In the genomic region with DNA sequence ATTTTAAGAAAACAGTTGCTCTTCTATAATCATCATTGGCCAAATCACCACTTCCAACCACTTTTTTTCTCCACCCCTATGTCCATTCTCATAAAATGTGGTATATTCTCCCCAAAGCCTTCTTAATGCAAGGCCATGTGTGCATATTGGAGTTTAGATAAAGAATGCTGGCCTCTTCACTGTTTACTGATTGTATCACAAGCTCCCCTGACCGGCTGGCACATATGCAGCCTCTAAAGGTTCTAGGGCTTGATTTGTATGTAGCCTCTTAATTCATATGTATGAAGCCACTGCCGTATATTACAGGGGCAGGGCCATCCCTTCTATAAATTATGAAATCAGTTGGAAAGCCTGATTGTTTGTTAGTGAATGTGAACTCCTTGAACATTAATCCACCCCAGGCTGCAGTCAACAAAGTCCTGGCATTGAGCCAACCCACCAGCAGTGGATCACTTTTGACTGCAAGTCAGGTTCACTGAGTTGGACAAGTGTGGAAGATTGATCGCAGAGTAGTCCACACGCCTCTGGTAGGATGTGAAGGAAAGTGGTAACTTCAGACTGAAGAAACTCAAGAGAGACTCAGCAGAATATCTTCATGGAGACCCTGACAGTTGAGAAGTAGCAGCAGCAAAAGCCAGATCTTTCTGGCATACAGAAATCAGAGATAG, we compare ENCODE assay signal across 14 cellular contexts.
A peak's percentile ranks its signal among the peaks of the same experiment; 100 is the strongest.
DNase-seq lines count a peak whose midpoint lies in the region; ATAC-seq and TF ChIP-seq lines count a peak whose summit lies in the region.
"Had no signal": no experiment of that assay in that cellular context is flagged by ENCODE, and none has a peak within 500 bp of the region (broad histone marks: within the 10 kb centered on the region; RNA-seq: fewer than 3 reads in every experiment).

No MANE protein-coding gene starts in this region.

- H3K4me1 Mint-ChIP-seq in Calu3 (ENCODE audit: low read depth, unreplicated experiment): no peaks in the 10 kb centered on the region
- H3K4me1 Mint-ChIP-seq: CD4-positive, CD25-positive, alpha-beta regulatory T cell; immature natural killer cell; stimulated activated naive CD8-positive, alpha-beta T cell treated with anti-CD3 and anti-CD28 coated beads, Interleukin-15, amount 100 ng/mL, for 72 hours had no signal

- no peaks in the 10 kb centered on the region for H3K36me3 ChIP-seq in liver (ENCODE audit: control insufficient read depth in 4 of 4, insufficient read depth in 3 of 4, low read depth in 1 of 4, low read length in 3 of 4)
- H3K36me3 ChIP-seq in upper lobe of left lung: no peaks in the 10 kb centered on the region
- H3K36me3 ChIP-seq: MG63 had no signal

- H3K9me3 ChIP-seq in liver (ENCODE audit: control insufficient read depth in 4 of 4, low read length in 3 of 4) (no peaks in the 10 kb centered on the region), upper lobe of left lung (no peaks in the 10 kb centered on the region)
- H3K9me3 ChIP-seq: MG63 had no signal

- H3K27me3 Mint-ChIP-seq in Calu3 (ENCODE audit: unreplicated experiment): no peaks in the 10 kb centered on the region
- H3K27me3 Mint-ChIP-seq: stimulated activated naive CD8-positive, alpha-beta T cell treated with anti-CD3 and anti-CD28 coated beads, Interleukin-15, amount 100 ng/mL, for 72 hours had no signal

- TF ChIP-seq CTCF in Calu3 (IDR thresholded peaks at IDR 0.05; ENCODE audit: unreplicated experiment) (no peak), liver (IDR thresholded peaks at IDR 0.05; ENCODE audit: low read depth, low read length, missing input control) (no peak), upper lobe of left lung (IDR thresholded peaks at IDR 0.05) (no peak)

- BruUV-seq in Calu3 (replicated peaks; lab: Mats Ljungman, UMichigan): no TSS peak

- TF ChIP-seq EP300 in upper lobe of left lung (IDR thresholded peaks at IDR 0.05): no peak

- CTCF ChIA-PET in Calu3 (lab: Charles Lee): no interaction called here

- H3K4me3 ChIP-seq in liver (ENCODE audit: low read depth in 1 of 3, low read length in 3 of 3) (no peak overlapping the region), upper lobe of left lung (no peak overlapping the region)
- H3K4me3 ChIP-seq: MG63 had no signal

- DNase-seq in Calu3: peak; percentile 17
- DNase-seq in LoVo (ENCODE audit: low spot score): peak; percentile 6
- peak; percentile 86 for DNase-seq in NCI-H82 (lab: John Stamatoyannopoulos, UW)
- no peak for DNase-seq in AML-193 (lab: John Stamatoyannopoulos, UW)
- no peak for DNase-seq in upper lobe of left lung
- DNase-seq in iPS-NIHi7 (ENCODE audit: extremely low spot score): no peak
- no peak for DNase-seq in cerebellum (ENCODE audit: low spot score)
- DNase-seq: activated CD4-positive, CD25-positive, alpha-beta regulatory T cell treated with anti-CD3 and anti-CD28 coated beads, Interleukin-2, amount 50 U/mL, for 72 hours; amniotic stem cell; CD4-positive, CD25-positive, alpha-beta regulatory T cell; immature natural killer cell; MG63; stimulated activated naive CD8-positive, alpha-beta T cell treated with anti-CD3 and anti-CD28 coated beads, Interleukin-15, amount 100 ng/mL, for 72 hours had no signal

- H3K4me1 ChIP-seq in liver (ENCODE audit: control insufficient read depth in 4 of 4, insufficient read depth in 4 of 4, low read length in 3 of 4) (peaks cover 0 to 9% (median 2%) of the 10 kb centered on the region in 4 donors), upper lobe of left lung (no peaks in the 10 kb centered on the region)

- no peak for TF ChIP-seq RAD21 in liver (IDR thresholded peaks at IDR 0.05)

- peaks cover 1% of the 10 kb centered on the region for H3K9me3 Mint-ChIP-seq in Calu3 (ENCODE audit: low read depth, unreplicated experiment)
- H3K9me3 Mint-ChIP-seq: CD4-positive, CD25-positive, alpha-beta regulatory T cell; stimulated activated naive CD8-positive, alpha-beta T cell treated with anti-CD3 and anti-CD28 coated beads, Interleukin-15, amount 100 ng/mL, for 72 hours had no signal

- TF ChIP-seq POLR2A in upper lobe of left lung (IDR thresholded peaks at IDR 0.05): no peak

- intact Hi-C loops in Calu3 (cut with micrococcal nuclease; ENCODE audit: unreplicated experiment): no loop called here

- H3K27me3 ChIP-seq in liver (ENCODE audit: control insufficient read depth in 4 of 4, insufficient read depth in 4 of 4, low read length in 3 of 4) (no peaks in the 10 kb centered on the region), upper lobe of left lung (no peaks in the 10 kb centered on the region)
- H3K27me3 ChIP-seq: MG63 had no signal

- no peak for ATAC-seq in upper lobe of left lung (ENCODE audit: low FRiP score in 2 of 2)
- ATAC-seq: stimulated activated naive CD8-positive, alpha-beta T cell treated with anti-CD3 and anti-CD28 coated beads, Interleukin-15, amount 100 ng/mL, for 72 hours had no signal

- no peak overlapping the region for H3K9ac ChIP-seq in liver (ENCODE audit: low read depth in 1 of 2, low read length in 2 of 2)

- WGBS in liver: 30% methylated on average over 4 of the region's 4 CpGs
- 56 to 57% methylated on average over 4 of the region's 4 CpGs for WGBS in upper lobe of left lung, 2 donors

- H3K27ac Mint-ChIP-seq in Calu3 (ENCODE audit: unreplicated experiment): no peak overlapping the region
- H3K27ac Mint-ChIP-seq: CD4-positive, CD25-positive, alpha-beta regulatory T cell; immature natural killer cell; stimulated activated naive CD8-positive, alpha-beta T cell treated with anti-CD3 and anti-CD28 coated beads, Interleukin-15, amount 100 ng/mL, for 72 hours had no signal

- H3K4me3 Mint-ChIP-seq in Calu3 (ENCODE audit: low read depth, unreplicated experiment): no peak overlapping the region
- H3K4me3 Mint-ChIP-seq: CD4-positive, CD25-positive, alpha-beta regulatory T cell; immature natural killer cell; stimulated activated naive CD8-positive, alpha-beta T cell treated with anti-CD3 and anti-CD28 coated beads, Interleukin-15, amount 100 ng/mL, for 72 hours had no signal

- H3K27ac ChIP-seq in liver (ENCODE audit: low read depth in 1 of 2, low read length in 2 of 2) (no peak overlapping the region), upper lobe of left lung (no peak overlapping the region)

- H3K36me3 Mint-ChIP-seq in Calu3 (ENCODE audit: insufficient read depth, unreplicated experiment): no peaks in the 10 kb centered on the region
- H3K36me3 Mint-ChIP-seq: CD4-positive, CD25-positive, alpha-beta regulatory T cell; immature natural killer cell had no signal

TF ChIP-seq in liver, 16 proteins besides CTCF, POLR2A, EP300 and RAD21:
- TF ChIP-seq TAF1 (conservative IDR thresholded peaks at IDR 0.05) (no peak), FOXA2 (IDR thresholded peaks at IDR 0.05) (peak; percentile 45)

Comparison
In these comparisons a context has a peak if more than half of its experiments do, and no peak if none do; other contexts are left out.
1. DNase-seq: peak in Calu3 (single experiment), LoVo (single experiment) and NCI-H82 (single experiment); none in AML-193 (0 of 2), upper lobe of left lung (0 of 2), iPS-NIHi7 (single experiment) and cerebellum (single experiment).